8 cellular contexts compared by ENCODE assay signal in the genomic region with DNA sequence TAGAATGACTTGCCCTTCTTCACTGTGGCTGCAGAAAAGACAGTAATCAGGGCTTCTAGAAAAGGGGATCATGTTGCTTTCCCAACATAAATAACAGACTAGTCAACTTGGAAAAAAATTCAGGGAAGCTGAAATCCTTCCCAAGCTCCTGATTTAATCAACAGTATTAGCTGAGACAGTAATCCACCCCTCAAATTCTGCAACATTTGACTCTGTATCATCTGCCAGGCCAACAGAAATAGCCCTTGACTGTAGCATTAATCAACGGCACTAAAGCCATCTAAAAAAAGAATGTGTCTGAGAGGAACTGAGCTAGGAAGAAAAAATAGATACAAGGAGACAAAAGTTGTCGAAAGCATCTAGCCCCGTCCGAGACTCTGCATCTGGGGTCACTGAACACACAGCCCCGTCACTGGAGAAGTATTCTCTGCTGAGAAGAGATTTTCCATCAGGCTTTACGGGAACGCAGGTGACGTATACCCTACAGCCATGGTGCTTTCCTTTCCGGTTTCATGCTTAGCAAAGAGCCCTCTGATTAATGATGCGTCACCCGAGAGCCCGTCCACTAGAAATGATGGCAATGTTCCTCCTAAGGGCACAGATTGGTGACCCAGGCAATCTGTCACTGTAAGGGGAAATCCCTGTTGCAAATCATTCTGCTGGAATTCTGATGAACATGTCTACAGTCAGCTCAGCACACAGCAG. TPM values are rescaled to one million over a fixed set of nuclear protein-coding genes. Genes with fewer than 3 reads are reported as not detected.
DNase-seq lines count a peak whose midpoint lies in the region; ATAC-seq and TF ChIP-seq lines count a peak whose summit lies in the region.

No MANE protein-coding gene starts in this region.

- H3K9me3 Mint-ChIP-seq in CD4-positive, alpha-beta memory T cell: no peaks in the 10 kb centered on the region
- H3K9me3 Mint-ChIP-seq in activated naive CD4-positive, alpha-beta T cell treated with anti-CD3 and anti-CD28 coated beads, Interleukin-2, amount 10 ng/mL, durations not matched to agents 7 days and 5 days: no peaks in the 10 kb centered on the region

- no peaks in the 10 kb centered on the region for H3K4me1 Mint-ChIP-seq in CD4-positive, alpha-beta memory T cell
- no peaks in the 10 kb centered on the region for H3K4me1 Mint-ChIP-seq in activated naive CD4-positive, alpha-beta T cell treated with anti-CD3 and anti-CD28 coated beads, Interleukin-2, amount 10 ng/mL, durations not matched to agents 7 days and 5 days

- CTCF ChIA-PET in AG04450 (lab: Charles Lee): interaction anchor here (1.1 kb wide), 1 partner anchor 41 kb away, joined by 3 read pairs; no protein-coding TSS in a partner anchor
- CTCF ChIA-PET in CD4-positive, alpha-beta memory T cell (lab: Charles Lee; ENCODE audit: partially characterized antibody): interaction anchor here (1.2 kb wide), 1 partner anchor 20 kb away, joined by 3 read pairs; no protein-coding TSS in a partner anchor
- CTCF ChIA-PET in activated naive CD4-positive, alpha-beta T cell treated with anti-CD3 and anti-CD28 coated beads, Interleukin-2, amount 10 ng/mL, durations not matched to agents 7 days and 5 days (lab: Charles Lee): interaction anchor here (0.6 kb wide), 2 partner anchors 196 to 316 kb away, joined by 3 to 4 read pairs; no protein-coding TSS in a partner anchor

- ATAC-seq in HG03439 (IDR thresholded peaks at IDR 0.05; ENCODE audit: unreplicated experiment) (peak; percentile 90), HG03469 (IDR thresholded peaks at IDR 0.05; ENCODE audit: unreplicated experiment) (no peak)

- no peaks in the 10 kb centered on the region; the same call in 1 of the 2 replicates for H3K9me3 ChIP-seq in AG04450 (ENCODE audit: control insufficient read depth, insufficient read depth, low read length)
- no peaks in the 10 kb centered on the region for H3K9me3 ChIP-seq in CD4-positive, alpha-beta memory T cell (ENCODE audit: control insufficient read depth in 1 of 2, low read length in 2 of 2)

- H3K4me3 Mint-ChIP-seq in CD4-positive, alpha-beta memory T cell: no peak overlapping the region
- no peak overlapping the region for H3K4me3 Mint-ChIP-seq in activated naive CD4-positive, alpha-beta T cell treated with anti-CD3 and anti-CD28 coated beads, Interleukin-2, amount 10 ng/mL, durations not matched to agents 7 days and 5 days

- no peaks in the 10 kb centered on the region for H3K4me1 ChIP-seq in CD4-positive, alpha-beta memory T cell (ENCODE audit: insufficient read depth, low read length)

- H3K27ac Mint-ChIP-seq in CD4-positive, alpha-beta memory T cell: no peak overlapping the region
- H3K27ac Mint-ChIP-seq in activated naive CD4-positive, alpha-beta T cell treated with anti-CD3 and anti-CD28 coated beads, Interleukin-2, amount 10 ng/mL, durations not matched to agents 7 days and 5 days: no peak overlapping the region

- no peaks in the 10 kb centered on the region for H3K36me3 ChIP-seq in CD4-positive, alpha-beta memory T cell (ENCODE audit: insufficient read depth, low read length)

- peak overlapping the region; percentile 74 for H3K27ac ChIP-seq in AG04450 (ENCODE audit: low read depth, low read length)
- H3K27ac ChIP-seq in CD4-positive, alpha-beta memory T cell (ENCODE audit: low read depth, low read length): no peak overlapping the region

- H3K27me3 ChIP-seq in AG04450 (ENCODE audit: control insufficient read depth, insufficient read depth, low read length): no peaks in the 10 kb centered on the region
- H3K27me3 ChIP-seq in CD4-positive, alpha-beta memory T cell (ENCODE audit: insufficient read depth, low read length): no peaks in the 10 kb centered on the region

- H3K4me3 ChIP-seq in AG04450 (ENCODE audit: low read depth, low read length): peak overlapping the region; percentile 39
- H3K4me3 ChIP-seq in astrocyte of the cerebellum (ENCODE audit: low read depth, low read length): no peak overlapping the region
- H3K4me3 ChIP-seq in CD4-positive, alpha-beta memory T cell (ENCODE audit: low read length in 2 of 2): no peak overlapping the region

- intact Hi-C loops in CD4-positive, alpha-beta memory T cell (cut with micrococcal nuclease): no loop called here

- POLR2A ChIA-PET in AG04450 (lab: Yijun Ruan, JAX): interaction anchor here (0.5 to 0.7 kb wide), 2 partner anchors 41 to 161 kb away, joined by 3 to 4 read pairs; no protein-coding TSS in a partner anchor
- POLR2A ChIA-PET in CD4-positive, alpha-beta memory T cell (lab: Charles Lee; ENCODE audit: partially characterized antibody): no interaction called here

- H3K36me3 Mint-ChIP-seq in CD4-positive, alpha-beta memory T cell: no peaks in the 10 kb centered on the region
- H3K36me3 Mint-ChIP-seq in activated naive CD4-positive, alpha-beta T cell treated with anti-CD3 and anti-CD28 coated beads, Interleukin-2, amount 10 ng/mL, durations not matched to agents 7 days and 5 days: no peaks in the 10 kb centered on the region

- DNase-seq in AG04450 (ENCODE audit: low read depth, low spot score): peak; percentile 88
- peak; percentile 78 for DNase-seq in astrocyte of the cerebellum (ENCODE audit: low read depth)
- peak; percentile 98 for DNase-seq in left kidney (ENCODE audit: low read depth, low spot score)
- DNase-seq in GM13977 (ENCODE audit: low spot score): no peak
- DNase-seq in CD4-positive, alpha-beta memory T cell: no peak
- no peak for DNase-seq in activated naive CD4-positive, alpha-beta T cell treated with anti-CD3 and anti-CD28 coated beads, Interleukin-2, amount 10 ng/mL, durations not matched to agents 7 days and 5 days

- TF ChIP-seq CTCF in AG04450 (IDR thresholded peaks at IDR 0.05; ENCODE audit: low read depth, low read length): no peak
- TF ChIP-seq CTCF in astrocyte of the cerebellum (IDR thresholded peaks at IDR 0.05; ENCODE audit: low read depth, low read length, missing control alignments): no peak
- TF ChIP-seq CTCF in GM13977 (IDR thresholded peaks at IDR 0.05; ENCODE audit: extremely low read depth, insufficient read depth, missing control alignments): no peak

- H3K27me3 Mint-ChIP-seq in CD4-positive, alpha-beta memory T cell: no peaks in the 10 kb centered on the region
- H3K27me3 Mint-ChIP-seq in activated naive CD4-positive, alpha-beta T cell treated with anti-CD3 and anti-CD28 coated beads, Interleukin-2, amount 10 ng/mL, durations not matched to agents 7 days and 5 days: peaks cover 4% of the 10 kb centered on the region

- in situ Hi-C loops in astrocyte of the cerebellum (cut with HindIII; ENCODE audit: low sequenced_read_pairs) (no loop called here), GM13977 (cut with MboI; ENCODE audit: low pct_unique_long_range_greater_than_20kb, low sequenced_read_pairs, unreplicated experiment) (no loop called here)

RNA-seq across cellular contexts. Expression of gene TP53BP2, which starts 42.1 kb away (rescaled TPM):
- polyA plus RNA-seq in AG04450 (2011; rRNA removed): 40.4 and 48.1 TPM in 2 replicates
- polyA minus RNA-seq in AG04450 (2011; rRNA and poly(A)+ RNA removed): 111 and 115 TPM in 2 replicates
- 10 to 100 TPM; 48.3 to 49.8 TPM for total RNA-seq in CD4-positive, alpha-beta memory T cell
- 10 to 100 TPM in 1 of 2 donors, 1 to 10 TPM in 1; 8.5 to 19.3 TPM for polyA plus RNA-seq in CD4-positive, alpha-beta memory T cell

Comparison
In these comparisons a context has a peak if more than half of its experiments do, and no peak if none do; other contexts are left out.
1. DNase-seq: peak in AG04450 (single experiment), astrocyte of the cerebellum (single experiment) and left kidney (single experiment); none in GM13977 (single experiment), CD4-positive, alpha-beta memory T cell (0 of 5) and activated naive CD4-positive, alpha-beta T cell treated with anti-CD3 and anti-CD28 coated beads, Interleukin-2, amount 10 ng/mL, durations not matched to agents 7 days and 5 days (single experiment).